In the genomic region with DNA sequence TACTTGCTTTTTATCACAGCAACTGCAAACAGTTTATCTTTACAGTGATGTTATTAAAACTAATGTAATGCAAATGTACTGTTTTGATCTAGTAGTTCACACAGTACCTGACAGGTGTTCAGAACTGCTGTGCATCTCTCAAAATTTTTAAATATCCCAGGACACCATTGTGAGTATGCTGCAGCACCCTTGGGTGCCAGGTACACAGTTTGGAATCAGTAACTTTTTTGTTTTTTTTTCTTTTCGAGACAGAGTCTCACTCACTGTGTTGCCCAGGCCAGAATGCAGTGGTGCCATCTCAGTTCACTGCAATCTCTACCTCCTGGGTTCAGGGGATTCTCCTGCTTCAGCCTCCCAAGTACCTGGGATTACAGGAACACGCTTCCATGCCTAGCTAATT, we compare ENCODE assay signal across 1 cellular context.
A peak's percentile ranks its signal among the peaks of the same experiment; 100 is the strongest.
TF ChIP-seq lines count a peak whose summit lies in the region.

No MANE protein-coding gene starts in this region.

TF ChIP-seq in HEK293, 187 proteins besides CTCF, POLR2A, EP300 and RAD21:
- TF ChIP-seq ZNF350 (tag by site-specific recombination; IDR thresholded peaks at IDR 0.05) (no peak), ZNF423 (tag by site-specific recombination; IDR thresholded peaks at IDR 0.05) (peak; percentile 62; the same call in 1 of the 2 replicates)
